In the genomic region with DNA sequence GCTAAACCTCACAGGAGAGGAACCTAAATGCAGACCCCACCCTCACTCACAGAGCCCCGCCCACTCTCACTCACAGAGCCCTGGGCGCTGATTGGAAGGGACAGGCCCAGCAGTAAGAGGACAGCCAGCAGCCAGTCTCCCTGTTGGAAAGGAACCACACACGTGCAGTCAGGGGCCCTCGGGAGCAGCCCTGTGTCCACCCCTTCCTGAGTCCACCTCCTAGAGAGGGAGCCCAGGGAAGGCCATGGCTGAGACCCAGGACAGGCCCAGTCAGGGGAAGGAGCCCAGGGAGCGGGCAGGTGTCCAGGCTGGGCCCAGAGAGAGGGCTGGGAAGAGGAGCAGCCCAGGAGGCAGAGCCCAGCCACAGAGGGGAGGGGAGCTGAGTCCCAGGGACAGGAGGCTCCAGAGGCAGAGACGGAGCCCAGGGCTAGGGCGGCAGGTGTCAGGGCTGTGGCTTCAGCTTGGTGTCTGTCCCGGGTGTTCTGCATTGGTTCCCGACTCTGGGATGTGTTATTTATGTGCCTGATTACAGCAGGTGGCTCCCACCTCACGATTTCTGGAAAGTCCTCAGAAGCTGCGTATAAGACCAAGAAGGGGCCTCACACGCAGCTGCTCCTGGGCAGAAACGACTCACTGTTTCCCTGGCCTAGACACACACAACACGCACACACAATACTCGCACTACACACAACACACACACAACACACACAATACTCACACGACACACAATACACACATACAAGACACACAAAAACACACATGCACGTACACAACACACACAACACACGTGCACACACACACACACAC, we compare ENCODE assay signal across 10 cellular contexts. TPM values are rescaled to one million over a fixed set of nuclear protein-coding genes. Genes with fewer than 3 reads are reported as not detected.
DNase-seq lines count a peak whose midpoint lies in the region; ATAC-seq, FAIRE-seq and TF ChIP-seq lines count a peak whose summit lies in the region.
"Had no signal": no experiment of that assay in that cellular context is flagged by ENCODE, and none has a peak within 500 bp of the region (broad histone marks: within the 10 kb centered on the region; RNA-seq: fewer than 3 reads in every experiment).

No MANE protein-coding gene starts in this region.

- peak overlapping the region; percentile 61 for H3K27ac Mint-ChIP-seq in activated T-helper 2 cell treated with anti-CD3 and anti-CD28 coated beads, Interferon-gamma antibody, Interleukin-2, Interleukin-4, amounts not matched to agents 10 μg/mL and 5 μg/mL and 100 μg/mL, durations not matched to agents 14 hours and 24 hours and 36 hours

- peak; percentile 92 for FAIRE-seq in urothelium cell line (lab: Jason Lieb, UNC)

- TF ChIP-seq CTCF in right atrium auricular region (IDR thresholded peaks at IDR 0.05) (no peak), left lung (IDR thresholded peaks at IDR 0.05) (no peak)

- H3K4me1 ChIP-seq in right atrium auricular region (no peaks in the 10 kb centered on the region), left lung (peaks cover 0 to 23% of the 10 kb centered on the region in 2 donors)

- peaks cover 59% of the 10 kb centered on the region for H3K4me1 Mint-ChIP-seq in activated T-helper 2 cell treated with anti-CD3 and anti-CD28 coated beads, Interferon-gamma antibody, Interleukin-2, Interleukin-4, amounts not matched to agents 10 μg/mL and 5 μg/mL and 100 μg/mL, durations not matched to agents 14 hours and 24 hours and 36 hours (ENCODE audit: low read depth)

- H3K27ac ChIP-seq in right atrium auricular region (no peak overlapping the region), left lung (no peak overlapping the region)

- H3K9me3 ChIP-seq in right atrium auricular region (no peaks in the 10 kb centered on the region), left lung (no peaks in the 10 kb centered on the region)
- H3K9me3 ChIP-seq: HAP-1 had no signal

- no peaks in the 10 kb centered on the region for H3K27me3 Mint-ChIP-seq in activated T-helper 2 cell treated with anti-CD3 and anti-CD28 coated beads, Interferon-gamma antibody, Interleukin-2, Interleukin-4, amounts not matched to agents 10 μg/mL and 5 μg/mL and 100 μg/mL, durations not matched to agents 14 hours and 24 hours and 36 hours (ENCODE audit: low read depth)

- H3K27me3 ChIP-seq in right atrium auricular region = no peaks in the 10 kb centered on the region
- H3K27me3 ChIP-seq in left lung = peaks cover 0 to 17% of the 10 kb centered on the region in 2 donors

- peaks cover 15% of the 10 kb centered on the region for H3K36me3 Mint-ChIP-seq in activated T-helper 2 cell treated with anti-CD3 and anti-CD28 coated beads, Interferon-gamma antibody, Interleukin-2, Interleukin-4, amounts not matched to agents 10 μg/mL and 5 μg/mL and 100 μg/mL, durations not matched to agents 14 hours and 24 hours and 36 hours (ENCODE audit: low read depth)

- no peak overlapping the region for H3K4me3 Mint-ChIP-seq in activated T-helper 2 cell treated with anti-CD3 and anti-CD28 coated beads, Interferon-gamma antibody, Interleukin-2, Interleukin-4, amounts not matched to agents 10 μg/mL and 5 μg/mL and 100 μg/mL, durations not matched to agents 14 hours and 24 hours and 36 hours (ENCODE audit: low read depth)

- no peaks in the 10 kb centered on the region for H3K36me3 ChIP-seq in right atrium auricular region
- H3K36me3 ChIP-seq in left lung = no peaks in the 10 kb centered on the region
- H3K36me3 ChIP-seq: HAP-1 had no signal

- H3K4me3 ChIP-seq in right atrium auricular region (no peak overlapping the region), left lung (no peak overlapping the region)
- H3K4me3 ChIP-seq: HAP-1 had no signal

- ATAC-seq in Right ventricle myocardium inferior = peak; percentile 65
- ATAC-seq in left lung = peak; percentile 70
- no peak for ATAC-seq in HG02610 (IDR thresholded peaks at IDR 0.05; ENCODE audit: unreplicated experiment)
- no peak for ATAC-seq in GM19397 (IDR thresholded peaks at IDR 0.05; ENCODE audit: unreplicated experiment)

- no peaks in the 10 kb centered on the region for H3K9me3 Mint-ChIP-seq in activated T-helper 2 cell treated with anti-CD3 and anti-CD28 coated beads, Interferon-gamma antibody, Interleukin-2, Interleukin-4, amounts not matched to agents 10 μg/mL and 5 μg/mL and 100 μg/mL, durations not matched to agents 14 hours and 24 hours and 36 hours

- intact Hi-C loops in Right ventricle myocardium inferior (cut with DNase I) = no loop called here
- intact Hi-C loops in activated T-helper 2 cell treated with anti-CD3 and anti-CD28 coated beads, Interferon-gamma antibody, Interleukin-2, Interleukin-4, amounts not matched to agents 10 μg/mL and 5 μg/mL and 100 μg/mL, durations not matched to agents 14 hours and 24 hours and 36 hours (cut with micrococcal nuclease) = loop anchor here (5.0 kb wide), 1 partner anchor 46 kb away; a partner anchor contains a TSS
- intact Hi-C loops in left lung (cut with DNase I) = no loop called here

- DNase-seq in Right ventricle myocardium inferior (ENCODE audit: missing footprints) (no peak), right atrium auricular region (ENCODE audit: low spot score) (no peak), left lung (peak in 1 of 2 donors; percentile 61), urothelium cell line (ENCODE audit: low spot score) (no peak), LoVo (ENCODE audit: low spot score) (no peak)
- no peak for DNase-seq in activated T-helper 2 cell treated with anti-CD3 and anti-CD28 coated beads, Interferon-gamma antibody, Interleukin-2, Interleukin-4, amounts not matched to agents 10 μg/mL and 5 μg/mL and 100 μg/mL, durations not matched to agents 14 hours and 24 hours and 36 hours (ENCODE audit: low spot score)
- DNase-seq: SW 1271 had no signal

RNA-seq across cellular contexts. Expression of a gene that starts 9.0 kb away (rescaled TPM):
- total RNA-seq in Right ventricle myocardium inferior (0.32 TPM), right atrium auricular region (1 to 10 TPM in 1 of 2 donors, not detected in 1; 1.3 TPM), left lung (1 to 10 TPM in 1 of 2 donors, under 1 TPM in 1; 0.94 to 1.3 TPM)
- total RNA-seq in activated T-helper 2 cell treated with anti-CD3 and anti-CD28 coated beads, Interferon-gamma antibody, Interleukin-2, Interleukin-4, amounts not matched to agents 10 μg/mL and 5 μg/mL and 100 μg/mL, durations not matched to agents 14 hours and 24 hours and 36 hours = 7.3 and 8.3 TPM in 2 replicates

RNA-seq across cellular contexts. Expression of a gene that starts 11.0 kb away (rescaled TPM):
- total RNA-seq in Right ventricle myocardium inferior = 3.3 TPM
- total RNA-seq in right atrium auricular region = 1 to 10 TPM; 2.5 to 3.2 TPM
- 61.4 and 63.7 TPM in 2 replicates for total RNA-seq in activated T-helper 2 cell treated with anti-CD3 and anti-CD28 coated beads, Interferon-gamma antibody, Interleukin-2, Interleukin-4, amounts not matched to agents 10 μg/mL and 5 μg/mL and 100 μg/mL, durations not matched to agents 14 hours and 24 hours and 36 hours
- 10 to 100 TPM in 1 of 2 donors, 1 to 10 TPM in 1; 8.2 to 15.7 TPM for total RNA-seq in left lung

RNA-seq across cellular contexts. Expression of a gene that starts 47.4 kb away (rescaled TPM):
- total RNA-seq in Right ventricle myocardium inferior = 6.7 TPM
- total RNA-seq in right atrium auricular region = 1 to 10 TPM; 3.4 to 6.3 TPM
- 23.8 and 24.1 TPM in 2 replicates for total RNA-seq in activated T-helper 2 cell treated with anti-CD3 and anti-CD28 coated beads, Interferon-gamma antibody, Interleukin-2, Interleukin-4, amounts not matched to agents 10 μg/mL and 5 μg/mL and 100 μg/mL, durations not matched to agents 14 hours and 24 hours and 36 hours
- 10 to 100 TPM; 11.2 to 12.4 TPM for total RNA-seq in left lung

Comparison
In these comparisons a context has a peak if more than half of its experiments do, and no peak if none do; other contexts are left out.
1. ATAC-seq: peak in Right ventricle myocardium inferior (single experiment) and left lung (single experiment); none in HG02610 (single experiment) and GM19397 (single experiment).